ENCODE assay signal across 16 cellular contexts in genomic region chr1:178606839-178607238, GRCh38.
"Had no signal": no experiment of that assay in that cellular context is flagged by ENCODE, and none has a peak within 500 bp of the region (broad histone marks: within the 10 kb centered on the region; RNA-seq: fewer than 3 reads in every experiment).

No MANE protein-coding gene starts in this region.

- H3K4me3 ChIP-seq: colonic mucosa, gastrocnemius medialis, smooth muscle cell, suprapubic skin, upper lobe of right lung had no signal

- H3K9me3 Mint-ChIP-seq: activated naive CD4-positive, alpha-beta T cell treated with anti-CD3 and anti-CD28 coated beads, Interleukin-2, amount 10 ng/mL, durations not matched to agents 7 days and 5 days; activated T-helper 2 cell treated with anti-CD3 and anti-CD28 coated beads, Interferon-gamma antibody, Interleukin-2, Interleukin-4, amounts not matched to agents 10 μg/mL and 5 μg/mL and 100 μg/mL, durations not matched to agents 14 hours and 24 hours and 36 hours had no signal

- H3K4me1 ChIP-seq: colonic mucosa, gastrocnemius medialis had no signal

- H3K36me3 ChIP-seq: colonic mucosa, gastrocnemius medialis, suprapubic skin, upper lobe of right lung had no signal

- FAIRE-seq: keratinocyte, TTC549 had no signal

- ATAC-seq: gastrocnemius medialis, left ventricle myocardium superior, right cardiac atrium, upper lobe of right lung had no signal

- H3K4me3 Mint-ChIP-seq: activated naive CD4-positive, alpha-beta T cell treated with anti-CD3 and anti-CD28 coated beads, Interleukin-2, amount 10 ng/mL, durations not matched to agents 7 days and 5 days had no signal

- H3K27ac Mint-ChIP-seq: activated naive CD4-positive, alpha-beta T cell treated with anti-CD3 and anti-CD28 coated beads, Interleukin-2, amount 10 ng/mL, durations not matched to agents 7 days and 5 days; activated T-helper 2 cell treated with anti-CD3 and anti-CD28 coated beads, Interferon-gamma antibody, Interleukin-2, Interleukin-4, amounts not matched to agents 10 μg/mL and 5 μg/mL and 100 μg/mL, durations not matched to agents 14 hours and 24 hours and 36 hours; progenitor cell of endocrine pancreas had no signal

- H3K4me2 ChIP-seq: smooth muscle cell had no signal

- H3K4me1 Mint-ChIP-seq: activated naive CD4-positive, alpha-beta T cell treated with anti-CD3 and anti-CD28 coated beads, Interleukin-2, amount 10 ng/mL, durations not matched to agents 7 days and 5 days had no signal

- H3K27ac ChIP-seq: colonic mucosa, gastrocnemius medialis, suprapubic skin, upper lobe of right lung had no signal

- H3K27me3 ChIP-seq: colonic mucosa, gastrocnemius medialis, suprapubic skin, upper lobe of right lung had no signal

- H3K36me3 Mint-ChIP-seq: activated naive CD4-positive, alpha-beta T cell treated with anti-CD3 and anti-CD28 coated beads, Interleukin-2, amount 10 ng/mL, durations not matched to agents 7 days and 5 days had no signal

- H3K27me3 Mint-ChIP-seq: activated naive CD4-positive, alpha-beta T cell treated with anti-CD3 and anti-CD28 coated beads, Interleukin-2, amount 10 ng/mL, durations not matched to agents 7 days and 5 days; progenitor cell of endocrine pancreas had no signal

- DNase-seq: activated naive CD4-positive, alpha-beta T cell treated with anti-CD3 and anti-CD28 coated beads, Interleukin-2, amount 10 ng/mL, durations not matched to agents 7 days and 5 days; colonic mucosa; effector CD8-positive, alpha-beta T cell; gastrocnemius medialis; left ventricle myocardium superior; right cardiac atrium; stimulated activated CD4-positive, alpha-beta T cell treated with anti-CD3 and anti-CD28 coated beads, Interleukin-1b, Interleukin-23, amount 100 ng/mL, for 48 hours; stimulated activated naive CD4-positive, alpha-beta T cell; T-helper 2 cell; upper lobe of right lung had no signal

- H3K9me3 ChIP-seq: colonic mucosa, gastrocnemius medialis, suprapubic skin, upper lobe of right lung had no signal
